Comparison of ENCODE assay signal across 14 cellular contexts in the genomic region with DNA sequence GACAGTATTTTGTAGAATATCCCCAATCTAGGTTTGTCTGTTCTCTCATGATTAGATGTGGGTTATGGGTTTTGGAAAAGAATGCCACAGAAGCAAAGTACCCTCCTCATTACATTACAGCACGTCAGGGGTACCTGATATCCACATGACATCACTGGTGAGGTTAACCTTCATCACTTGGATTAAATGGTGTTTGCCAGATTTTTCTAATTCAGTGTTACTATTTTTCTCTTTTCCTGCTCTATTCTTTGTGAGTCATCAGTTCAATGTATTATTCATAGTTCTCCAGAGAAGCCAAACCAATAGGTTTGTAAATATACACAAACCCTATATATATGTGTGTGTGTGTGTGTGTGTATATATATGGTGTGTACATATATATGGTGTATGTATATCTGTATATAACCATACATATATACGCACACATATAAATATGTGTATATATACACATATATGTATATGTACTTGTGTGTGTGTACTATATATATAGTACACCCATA.
DNase-seq lines count a peak whose midpoint lies in the region; TF ChIP-seq lines count a peak whose summit lies in the region.
"Had no signal": no experiment of that assay in that cellular context is flagged by ENCODE, and none has a peak within 500 bp of the region (broad histone marks: within the 10 kb centered on the region; RNA-seq: fewer than 3 reads in every experiment).

No MANE protein-coding gene starts in this region.

- in situ Hi-C loops in GM13976 (cut with MboI; ENCODE audit: low sequenced_read_pairs, unreplicated experiment), result no loop called here

- no peak overlapping the region for H3K4me3 ChIP-seq in fibroblast of mammary gland (ENCODE audit: control insufficient read depth, low read depth, low read length)
- H3K4me3 ChIP-seq: A549, GM12878 had no signal

- peak; percentile 32 for DNase-seq in HCEC 1CT
- peak; percentile 13 for DNase-seq in astrocyte of the hippocampus (ENCODE audit: low read depth, low spot score)
- DNase-seq in fibroblast of mammary gland (ENCODE audit: low read depth), result peak; percentile 52
- peak; percentile 11 for DNase-seq in renal cortical epithelial cell (ENCODE audit: low read depth)
- no peak for DNase-seq in GM13976 (ENCODE audit: low spot score)
- DNase-seq in GDM1 (lab: John Stamatoyannopoulos, UW), result no peak
- DNase-seq in T-helper 9 cell, result no peak
- DNase-seq: BE2C; CD4-positive, alpha-beta memory T cell; DMS79 treated with DMSO at 0.1 percent for 48 hours; GOT3; H9 had no signal

- no peak for TF ChIP-seq CTCF in fibroblast of mammary gland (conservative IDR thresholded peaks at IDR 0.05; ENCODE audit: control insufficient read depth, insufficient read depth, low read depth, low read length)
- no peak for TF ChIP-seq CTCF in GM13976 (IDR thresholded peaks at IDR 0.05; ENCODE audit: borderline replicate concordance, control extremely low read depth, extremely low read depth, insufficient read depth, missing control alignments)

Comparison
In these comparisons a context has a peak if more than half of its experiments do, and no peak if none do; other contexts are left out.
1. DNase-seq: peak in HCEC 1CT (single experiment), astrocyte of the hippocampus (single experiment), fibroblast of mammary gland (single experiment) and renal cortical epithelial cell (single experiment); none in GM13976 (single experiment), GDM1 (single experiment) and T-helper 9 cell (single experiment).